ENCODE assay signal across 1 cellular context in genomic region chr11:73201249-73201648, GRCh38.
A peak's percentile ranks its signal among the peaks of the same experiment; 100 is the strongest.
TF ChIP-seq lines count a peak whose summit lies in the region.

No MANE protein-coding gene starts in this region.

TF ChIP-seq in HEK293, 187 proteins besides CTCF, POLR2A, EP300 and RAD21 (continued from another document):
- no peak for TF ChIP-seq ZNF623 (tag by site-specific recombination; IDR thresholded peaks at IDR 0.05)
- TF ChIP-seq ZFP69B (tag by site-specific recombination; IDR thresholded peaks at IDR 0.05) = peak; percentile 88
- TF ChIP-seq, protein P1, sequence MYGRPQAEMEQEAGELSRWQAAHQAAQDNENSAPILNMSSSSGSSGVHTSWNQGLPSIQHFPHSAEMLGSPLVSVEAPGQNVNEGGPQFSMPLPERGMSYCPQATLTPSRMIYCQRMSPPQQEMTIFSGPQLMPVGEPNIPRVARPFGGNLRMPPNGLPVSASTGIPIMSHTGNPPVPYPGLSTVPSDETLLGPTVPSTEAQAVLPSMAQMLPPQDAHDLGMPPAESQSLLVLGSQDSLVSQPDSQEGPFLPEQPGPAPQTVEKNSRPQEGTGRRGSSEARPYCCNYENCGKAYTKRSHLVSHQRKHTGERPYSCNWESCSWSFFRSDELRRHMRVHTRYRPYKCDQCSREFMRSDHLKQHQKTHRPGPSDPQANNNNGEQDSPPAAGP (tag by site-specific recombination; IDR thresholded peaks at IDR 0.05) = no peak
- no peak for TF ChIP-seq ZNF146 (tag by site-specific recombination; IDR thresholded peaks at IDR 0.05)
- TF ChIP-seq HOXD13 (CRISPR knock-in tag; IDR thresholded peaks at IDR 0.05; ENCODE audit: borderline replicate concordance) = no peak
- TF ChIP-seq, protein P2, sequence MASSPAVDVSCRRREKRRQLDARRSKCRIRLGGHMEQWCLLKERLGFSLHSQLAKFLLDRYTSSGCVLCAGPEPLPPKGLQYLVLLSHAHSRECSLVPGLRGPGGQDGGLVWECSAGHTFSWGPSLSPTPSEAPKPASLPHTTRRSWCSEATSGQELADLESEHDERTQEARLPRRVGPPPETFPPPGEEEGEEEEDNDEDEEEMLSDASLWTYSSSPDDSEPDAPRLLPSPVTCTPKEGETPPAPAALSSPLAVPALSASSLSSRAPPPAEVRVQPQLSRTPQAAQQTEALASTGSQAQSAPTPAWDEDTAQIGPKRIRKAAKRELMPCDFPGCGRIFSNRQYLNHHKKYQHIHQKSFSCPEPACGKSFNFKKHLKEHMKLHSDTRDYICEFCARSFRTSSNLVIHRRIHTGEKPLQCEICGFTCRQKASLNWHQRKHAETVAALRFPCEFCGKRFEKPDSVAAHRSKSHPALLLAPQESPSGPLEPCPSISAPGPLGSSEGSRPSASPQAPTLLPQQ (tag by site-specific recombination; IDR thresholded peaks at IDR 0.05) = peak; percentile 94
- no peak for TF ChIP-seq ZEB2 (tag by site-specific recombination; IDR thresholded peaks at IDR 0.05)
- TF ChIP-seq, protein P3, sequence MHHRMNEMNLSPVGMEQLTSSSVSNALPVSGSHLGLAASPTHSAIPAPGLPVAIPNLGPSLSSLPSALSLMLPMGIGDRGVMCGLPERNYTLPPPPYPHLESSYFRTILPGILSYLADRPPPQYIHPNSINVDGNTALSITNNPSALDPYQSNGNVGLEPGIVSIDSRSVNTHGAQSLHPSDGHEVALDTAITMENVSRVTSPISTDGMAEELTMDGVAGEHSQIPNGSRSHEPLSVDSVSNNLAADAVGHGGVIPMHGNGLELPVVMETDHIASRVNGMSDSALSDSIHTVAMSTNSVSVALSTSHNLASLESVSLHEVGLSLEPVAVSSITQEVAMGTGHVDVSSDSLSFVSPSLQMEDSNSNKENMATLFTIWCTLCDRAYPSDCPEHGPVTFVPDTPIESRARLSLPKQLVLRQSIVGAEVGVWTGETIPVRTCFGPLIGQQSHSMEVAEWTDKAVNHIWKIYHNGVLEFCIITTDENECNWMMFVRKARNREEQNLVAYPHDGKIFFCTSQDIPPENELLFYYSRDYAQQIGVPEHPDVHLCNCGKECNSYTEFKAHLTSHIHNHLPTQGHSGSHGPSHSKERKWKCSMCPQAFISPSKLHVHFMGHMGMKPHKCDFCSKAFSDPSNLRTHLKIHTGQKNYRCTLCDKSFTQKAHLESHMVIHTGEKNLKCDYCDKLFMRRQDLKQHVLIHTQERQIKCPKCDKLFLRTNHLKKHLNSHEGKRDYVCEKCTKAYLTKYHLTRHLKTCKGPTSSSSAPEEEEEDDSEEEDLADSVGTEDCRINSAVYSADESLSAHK (tag by site-specific recombination; IDR thresholded peaks at IDR 0.05) = no peak
- no peak for TF ChIP-seq BCL11B (tag by site-specific recombination; IDR thresholded peaks at IDR 0.05; ENCODE audit: low read depth)
- no peak for TF ChIP-seq ZNF132 (tag by site-specific recombination; IDR thresholded peaks at IDR 0.05; ENCODE audit: borderline replicate concordance)
- TF ChIP-seq, protein P4, sequence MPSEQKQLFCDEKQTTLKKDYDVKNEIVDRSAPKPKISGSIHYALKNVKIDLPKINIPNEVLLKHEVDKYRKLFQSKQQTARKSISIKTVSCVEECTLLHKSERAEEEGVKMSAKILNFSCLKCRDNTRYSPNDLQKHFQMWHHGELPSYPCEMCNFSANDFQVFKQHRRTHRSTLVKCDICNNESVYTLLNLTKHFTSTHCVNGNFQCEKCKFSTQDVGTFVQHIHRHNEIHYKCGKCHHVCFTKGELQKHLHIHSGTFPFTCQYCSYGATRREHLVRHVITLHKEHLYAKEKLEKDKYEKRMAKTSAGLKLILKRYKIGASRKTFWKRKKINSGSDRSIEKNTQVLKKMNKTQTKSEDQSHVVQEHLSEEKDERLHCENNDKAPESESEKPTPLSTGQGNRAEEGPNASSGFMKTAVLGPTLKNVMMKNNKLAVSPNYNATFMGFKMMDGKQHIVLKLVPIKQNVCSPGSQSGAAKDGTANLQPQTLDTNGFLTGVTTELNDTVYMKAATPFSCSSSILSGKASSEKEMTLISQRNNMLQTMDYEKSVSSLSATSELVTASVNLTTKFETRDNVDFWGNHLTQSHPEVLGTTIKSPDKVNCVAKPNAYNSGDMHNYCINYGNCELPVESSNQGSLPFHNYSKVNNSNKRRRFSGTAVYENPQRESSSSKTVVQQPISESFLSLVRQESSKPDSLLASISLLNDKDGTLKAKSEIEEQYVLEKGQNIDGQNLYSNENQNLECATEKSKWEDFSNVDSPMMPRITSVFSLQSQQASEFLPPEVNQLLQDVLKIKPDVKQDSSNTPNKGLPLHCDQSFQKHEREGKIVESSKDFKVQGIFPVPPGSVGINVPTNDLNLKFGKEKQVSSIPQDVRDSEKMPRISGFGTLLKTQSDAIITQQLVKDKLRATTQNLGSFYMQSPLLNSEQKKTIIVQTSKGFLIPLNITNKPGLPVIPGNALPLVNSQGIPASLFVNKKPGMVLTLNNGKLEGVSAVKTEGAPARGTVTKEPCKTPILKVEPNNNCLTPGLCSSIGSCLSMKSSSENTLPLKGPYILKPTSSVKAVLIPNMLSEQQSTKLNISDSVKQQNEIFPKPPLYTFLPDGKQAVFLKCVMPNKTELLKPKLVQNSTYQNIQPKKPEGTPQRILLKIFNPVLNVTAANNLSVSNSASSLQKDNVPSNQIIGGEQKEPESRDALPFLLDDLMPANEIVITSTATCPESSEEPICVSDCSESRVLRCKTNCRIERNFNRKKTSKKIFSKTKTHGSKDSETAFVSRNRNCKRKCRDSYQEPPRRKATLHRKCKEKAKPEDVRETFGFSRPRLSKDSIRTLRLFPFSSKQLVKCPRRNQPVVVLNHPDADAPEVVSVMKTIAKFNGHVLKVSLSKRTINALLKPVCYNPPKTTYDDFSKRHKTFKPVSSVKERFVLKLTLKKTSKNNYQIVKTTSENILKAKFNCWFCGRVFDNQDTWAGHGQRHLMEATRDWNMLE (tag by site-specific recombination; conservative IDR thresholded peaks at IDR 0.05; ENCODE audit: low read depth) = no peak
- no peak for TF ChIP-seq ZBTB49 (tag by site-specific recombination; IDR thresholded peaks at IDR 0.05; ENCODE audit: low read depth)
- TF ChIP-seq ZNF530 (tag by site-specific recombination; IDR thresholded peaks at IDR 0.05; ENCODE audit: low read depth) = no peak
- TF ChIP-seq WT1 (tag by site-specific recombination; IDR thresholded peaks at IDR 0.05) = no peak
- TF ChIP-seq, protein P5, sequence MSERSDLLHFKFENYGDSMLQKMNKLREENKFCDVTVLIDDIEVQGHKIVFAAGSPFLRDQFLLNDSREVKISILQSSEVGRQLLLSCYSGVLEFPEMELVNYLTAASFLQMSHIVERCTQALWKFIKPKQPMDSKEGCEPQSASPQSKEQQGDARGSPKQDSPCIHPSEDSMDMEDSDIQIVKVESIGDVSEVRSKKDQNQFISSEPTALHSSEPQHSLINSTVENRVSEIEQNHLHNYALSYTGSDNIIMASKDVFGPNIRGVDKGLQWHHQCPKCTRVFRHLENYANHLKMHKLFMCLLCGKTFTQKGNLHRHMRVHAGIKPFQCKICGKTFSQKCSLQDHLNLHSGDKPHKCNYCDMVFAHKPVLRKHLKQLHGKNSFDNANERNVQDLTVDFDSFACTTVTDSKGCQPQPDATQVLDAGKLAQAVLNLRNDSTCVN (tag by site-specific recombination; optimal IDR thresholded peaks at IDR 0.05) = no peak
- TF ChIP-seq ZNF580 (tag by site-specific recombination; IDR thresholded peaks at IDR 0.05) = no peak
- no peak for TF ChIP-seq ZNF26 (tag by site-specific recombination; IDR thresholded peaks at IDR 0.05)
- TF ChIP-seq KLF1 (tag by site-specific recombination; IDR thresholded peaks at IDR 0.05) = peak; percentile 55
- TF ChIP-seq ZNF157 (tag by site-specific recombination; IDR thresholded peaks at IDR 0.05) = no peak
